Comparison of ENCODE assay signal across 8 cellular contexts in the genomic region with DNA sequence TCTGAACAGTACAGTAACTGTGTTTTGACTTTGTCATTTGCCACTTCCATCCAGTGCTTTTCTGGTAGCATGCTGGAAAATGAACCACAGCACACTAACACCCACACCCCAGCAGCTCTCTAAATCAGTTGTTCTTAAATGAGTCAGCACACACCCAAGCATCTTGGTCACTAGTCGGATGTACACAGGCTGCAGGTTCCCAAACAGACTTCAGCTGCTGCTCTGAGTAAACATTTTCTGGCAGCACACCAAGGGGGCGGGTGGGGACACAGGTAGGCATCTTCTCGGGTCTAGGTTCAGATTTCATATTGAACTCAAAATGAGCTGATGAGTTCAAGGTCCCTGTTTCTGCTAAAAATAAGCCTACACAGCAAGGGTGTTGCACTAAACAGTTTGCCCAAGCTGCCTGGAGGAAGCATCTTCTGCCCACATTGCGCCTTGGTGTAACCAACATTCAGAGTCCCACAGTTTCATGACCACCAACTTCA. TPM values are rescaled to one million over a fixed set of nuclear protein-coding genes. Genes with fewer than 3 reads are reported as not detected.
DNase-seq lines count a peak whose midpoint lies in the region; ATAC-seq and TF ChIP-seq lines count a peak whose summit lies in the region.

No MANE protein-coding gene starts in this region.

- H3K27me3 Mint-ChIP-seq in effector memory CD8-positive, alpha-beta T cell: no peaks in the 10 kb centered on the region
- peaks cover 7% of the 10 kb centered on the region for H3K27me3 Mint-ChIP-seq in endodermal cell (ENCODE audit: insufficient read depth)

- H3K27ac ChIP-seq in RWPE1: no peak overlapping the region
- no peak overlapping the region for H3K27ac ChIP-seq in endodermal cell (ENCODE audit: low read depth, low read length)

- H3K4me1 Mint-ChIP-seq in effector memory CD8-positive, alpha-beta T cell (ENCODE audit: low read depth in 2 of 2): peaks cover 34 to 38% of the 10 kb centered on the region in 2 donors
- peaks cover 5% of the 10 kb centered on the region for H3K4me1 Mint-ChIP-seq in endodermal cell

- no peaks in the 10 kb centered on the region for H3K9me3 ChIP-seq in endodermal cell (ENCODE audit: control insufficient read depth, low read length)

- POLR2A ChIA-PET in RWPE1 (lab: Yijun Ruan, JAX; ENCODE audit: low non-redundant PET): no interaction called here

- H3K27ac Mint-ChIP-seq in effector memory CD8-positive, alpha-beta T cell: peak overlapping the region in 1 of 2 donors; percentile 49
- no peak overlapping the region for H3K27ac Mint-ChIP-seq in endodermal cell

- ATAC-seq in GM19025 (IDR thresholded peaks at IDR 0.05; ENCODE audit: low read depth, unreplicated experiment) (peak; percentile 90), HG02870 (IDR thresholded peaks at IDR 0.05; ENCODE audit: unreplicated experiment) (peak; percentile 90), left ventricle myocardium superior (no peak)
- ATAC-seq in effector memory CD8-positive, alpha-beta T cell (replicated peaks): peak; percentile 78

- no peak overlapping the region for H3K9ac ChIP-seq in endodermal cell (ENCODE audit: extremely low read depth, low read length, poor library complexity, severe bottlenecking)

- H3K4me3 Mint-ChIP-seq in effector memory CD8-positive, alpha-beta T cell: peak overlapping the region in 1 of 2 donors; percentile 58
- H3K4me3 Mint-ChIP-seq in endodermal cell: no peak overlapping the region

- intact Hi-C loops in left ventricle myocardium superior (cut with micrococcal nuclease): no loop called here

- CTCF ChIA-PET in RWPE1 (lab: Yijun Ruan, JAX): interaction anchor here (0.6 kb wide), 1 partner anchor 32 kb away, joined by 4 read pairs; no protein-coding TSS in a partner anchor

- WGBS in endodermal cell (ENCODE audit: insufficient coverage in 1 of 2, insufficient read length in 1 of 2), 2 experiments: 91 to 95% methylated on average over 4 of the region's 4 CpGs

- in situ Hi-C loops in G401 (cut with HindIII; ENCODE audit: low sequenced_read_pairs): no loop called here

- no peaks in the 10 kb centered on the region for H3K36me3 Mint-ChIP-seq in effector memory CD8-positive, alpha-beta T cell (ENCODE audit: insufficient read depth)
- H3K36me3 Mint-ChIP-seq in endodermal cell (ENCODE audit: low read depth): no peaks in the 10 kb centered on the region

- H3K9me3 Mint-ChIP-seq in effector memory CD8-positive, alpha-beta T cell: no peaks in the 10 kb centered on the region
- peaks cover 3% of the 10 kb centered on the region for H3K9me3 Mint-ChIP-seq in endodermal cell

- H3K4me3 ChIP-seq in endodermal cell (ENCODE audit: low read length): no peak overlapping the region

- no peaks in the 10 kb centered on the region for H3K4me1 ChIP-seq in endodermal cell (ENCODE audit: control insufficient read depth, insufficient read depth, low read length)

- TF ChIP-seq CTCF in RWPE1 (conservative IDR thresholded peaks at IDR 0.05; ENCODE audit: low read depth) (no peak), endodermal cell (conservative IDR thresholded peaks at IDR 0.05) (no peak)

- DNase-seq in RWPE1 (ENCODE audit: low spot score): peak; percentile 14
- peak; percentile 40 to 55 (median 43) for DNase-seq in effector memory CD8-positive, alpha-beta T cell
- no peak for DNase-seq in iPS-NIHi7 (ENCODE audit: extremely low spot score)
- no peak for DNase-seq in left ventricle myocardium superior
- no peak for DNase-seq in G401 (ENCODE audit: low spot score)
- no peak for DNase-seq in endodermal cell

- H3K27me3 ChIP-seq in endodermal cell (ENCODE audit: control insufficient read depth, insufficient read depth, low read length, poor library complexity, severe bottlenecking): no peaks in the 10 kb centered on the region

- no peaks in the 10 kb centered on the region for H3K36me3 ChIP-seq in endodermal cell (ENCODE audit: control insufficient read depth, insufficient read depth, low read length)

RNA-seq across cellular contexts. Expression of a gene that starts 39.8 kb away (rescaled TPM):
- total RNA-seq in left ventricle myocardium superior (not detected), endodermal cell (not detected)
- total RNA-seq in G401 (2014; rRNA removed; shearing (Covaris generic)): not detected in 2 replicates
- polyA plus RNA-seq in endodermal cell (2013, experiment 1 of 2): not detected
- polyA plus RNA-seq in endodermal cell (2013, experiment 2 of 2): not detected

Comparison
In these comparisons a context has a peak if more than half of its experiments do, and no peak if none do; other contexts are left out.
1. DNase-seq: peak in RWPE1 (single experiment) and effector memory CD8-positive, alpha-beta T cell (3 of 3); none in iPS-NIHi7 (single experiment), left ventricle myocardium superior (single experiment), G401 (single experiment) and endodermal cell (single experiment).